Comparison of ENCODE assay signal across 8 cellular contexts in the genomic region with DNA sequence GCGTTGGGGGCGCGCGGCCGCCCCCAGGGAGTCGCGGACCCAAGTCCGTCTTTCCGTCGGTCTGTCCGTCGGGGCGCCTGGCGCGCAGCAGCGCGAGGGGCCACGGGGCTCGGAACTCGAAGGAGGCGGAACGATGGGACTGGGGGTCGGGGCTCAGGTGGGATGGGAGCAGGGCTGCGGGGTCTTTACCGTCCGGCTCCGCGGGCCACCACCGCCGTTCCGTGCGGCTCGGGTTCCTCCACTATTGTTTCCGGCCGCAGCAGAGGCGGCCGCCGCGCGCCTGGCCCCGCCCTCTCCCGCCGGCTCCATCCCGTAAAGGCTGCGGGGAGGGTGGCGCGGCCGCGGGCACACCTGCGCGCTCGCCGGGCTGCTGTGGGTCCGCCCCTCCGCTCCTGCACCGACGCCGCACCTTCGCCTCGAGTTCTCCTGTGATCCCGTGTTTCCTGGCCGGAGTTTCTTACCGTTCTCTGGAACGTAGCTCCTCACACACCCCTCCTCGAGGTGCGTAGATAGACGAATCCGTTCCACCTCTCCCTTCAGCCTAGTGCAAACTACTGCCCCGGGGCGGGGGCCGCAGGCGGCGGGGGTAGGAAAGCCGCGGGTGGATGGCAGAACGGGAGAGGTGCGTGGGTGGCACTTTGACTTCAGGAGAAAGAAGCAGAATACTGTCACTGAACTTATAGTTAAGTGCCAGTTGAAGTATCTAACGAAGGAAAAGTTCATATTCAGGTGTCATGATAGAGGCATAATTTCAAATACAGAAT. TPM values are rescaled to one million over a fixed set of nuclear protein-coding genes. Genes with fewer than 3 reads are reported as not detected.
A peak's percentile ranks its signal among the peaks of the same experiment; 100 is the strongest.
DNase-seq lines count a peak whose midpoint lies in the region; ATAC-seq, FAIRE-seq and TF ChIP-seq lines count a peak whose summit lies in the region.

Gene C21orf91, minus strand, starts transcription at position 243 of the 764 bp plus-strand sequence. CDS start 1,038 bp downstream, outside the sequence.

- no peaks in the 10 kb centered on the region for H3K9me3 ChIP-seq in left ventricle myocardium inferior (replicated peaks)
- H3K9me3 ChIP-seq in psoas muscle: no peaks in the 10 kb centered on the region

- TF ChIP-seq POLR2A in GM12892 (IDR thresholded peaks at IDR 0.05; ENCODE audit: low read depth, low read length): peak; percentile 95

- intact Hi-C loops in T-helper 1 cell treated with Interleukin-12 subunit alpha and Interleukin-12 subunit beta and Interleukin-4 antibody, amounts not matched to agents 30 ng/mL and 1 ng/mL, for 36 hours (cut with micrococcal nuclease): no loop called here
- intact Hi-C loops in left ventricle myocardium inferior (cut with micrococcal nuclease): no loop called here
- intact Hi-C loops in psoas muscle (cut with DNase I): no loop called here

- WGBS in psoas muscle, 3 donors: 0 to 1% (median 0%) methylated on average over 41 to 78 of the region's 78 CpGs

- H3K27ac ChIP-seq in left ventricle myocardium inferior (replicated peaks) (peak within 1 kb of the TSS; percentile 93), psoas muscle (peak within 1 kb of the TSS; percentile 81)

- ATAC-seq in HG02763 (IDR thresholded peaks at IDR 0.05; ENCODE audit: unreplicated experiment) (peak; percentile 88), psoas muscle (peak; percentile 95 to 97 (median 96))

- peaks cover 51% of the 10 kb centered on the region for H3K4me1 ChIP-seq in left ventricle myocardium inferior
- H3K4me1 ChIP-seq in psoas muscle: peaks cover 13% of the 10 kb centered on the region

- peak; percentile 86 for FAIRE-seq in GM12892 (lab: Jason Lieb, UNC)
- peak; percentile 87 for FAIRE-seq in urothelium cell line (lab: Jason Lieb, UNC)

- H3K27me3 ChIP-seq in left ventricle myocardium inferior (ENCODE audit: low read depth) (no peaks in the 10 kb centered on the region), psoas muscle (ENCODE audit: insufficient read depth in 3 of 3, low read length in 2 of 3) (no peaks in the 10 kb centered on the region)

- H3K4me3 ChIP-seq in left ventricle myocardium inferior (peak within 1 kb of the TSS; percentile 84), psoas muscle (peak within 1 kb of the TSS; percentile 95)

- peaks cover 7% of the 10 kb centered on the region for H3K36me3 ChIP-seq in left ventricle myocardium inferior
- peaks cover 0 to 15% of the 10 kb centered on the region in 2 donors for H3K36me3 ChIP-seq in psoas muscle (ENCODE audit: insufficient read depth in 1 of 2, low read depth in 1 of 2)

- TF ChIP-seq CTCF in left ventricle myocardium inferior (IDR thresholded peaks at IDR 0.05; ENCODE audit: borderline replicate concordance) (no peak), psoas muscle (IDR thresholded peaks at IDR 0.05) (no peak)

- DNase-seq in GM12892 (ENCODE audit: insufficient read length): peak; percentile 60
- peak; percentile 92 to 96 (median 94) for DNase-seq in NCI-H1417 (lab: John Stamatoyannopoulos, UW)
- peak; percentile 86 for DNase-seq in amniotic epithelial cell (ENCODE audit: low read depth)
- DNase-seq in left ventricle myocardium inferior: peak; percentile 90
- DNase-seq in psoas muscle: peak; percentile 91 to 93
- DNase-seq in urothelium cell line (ENCODE audit: low spot score): peak; percentile 96

RNA-seq across cellular contexts. Expression of gene C21orf91, which starts in this region (rescaled TPM):
- 14.0 TPM for polyA plus RNA-seq in GM12892 (2012; ENCODE audit: missing spikeins)
- total RNA-seq in T-helper 1 cell treated with Interleukin-12 subunit alpha and Interleukin-12 subunit beta and Interleukin-4 antibody, amounts not matched to agents 30 ng/mL and 1 ng/mL, for 36 hours: 61.9 and 67.9 TPM in 2 replicates
- total RNA-seq in left ventricle myocardium inferior (10.2 TPM), psoas muscle (1 to 10 TPM; 4.6 to 8.8 (median 5.8) TPM)
- polyA plus RNA-seq in psoas muscle: 1 to 10 TPM; 1.9 to 3.4 (median 2.5) TPM

Comparison
In these comparisons a context has a peak if more than half of its experiments do, and no peak if none do; other contexts are left out.
1. Peak in every context shown above with its lines: DNase-seq, ATAC-seq, H3K4me3 ChIP-seq and H3K27ac ChIP-seq.